Comparison of ENCODE assay signal across 13 cellular contexts in the genomic region with DNA sequence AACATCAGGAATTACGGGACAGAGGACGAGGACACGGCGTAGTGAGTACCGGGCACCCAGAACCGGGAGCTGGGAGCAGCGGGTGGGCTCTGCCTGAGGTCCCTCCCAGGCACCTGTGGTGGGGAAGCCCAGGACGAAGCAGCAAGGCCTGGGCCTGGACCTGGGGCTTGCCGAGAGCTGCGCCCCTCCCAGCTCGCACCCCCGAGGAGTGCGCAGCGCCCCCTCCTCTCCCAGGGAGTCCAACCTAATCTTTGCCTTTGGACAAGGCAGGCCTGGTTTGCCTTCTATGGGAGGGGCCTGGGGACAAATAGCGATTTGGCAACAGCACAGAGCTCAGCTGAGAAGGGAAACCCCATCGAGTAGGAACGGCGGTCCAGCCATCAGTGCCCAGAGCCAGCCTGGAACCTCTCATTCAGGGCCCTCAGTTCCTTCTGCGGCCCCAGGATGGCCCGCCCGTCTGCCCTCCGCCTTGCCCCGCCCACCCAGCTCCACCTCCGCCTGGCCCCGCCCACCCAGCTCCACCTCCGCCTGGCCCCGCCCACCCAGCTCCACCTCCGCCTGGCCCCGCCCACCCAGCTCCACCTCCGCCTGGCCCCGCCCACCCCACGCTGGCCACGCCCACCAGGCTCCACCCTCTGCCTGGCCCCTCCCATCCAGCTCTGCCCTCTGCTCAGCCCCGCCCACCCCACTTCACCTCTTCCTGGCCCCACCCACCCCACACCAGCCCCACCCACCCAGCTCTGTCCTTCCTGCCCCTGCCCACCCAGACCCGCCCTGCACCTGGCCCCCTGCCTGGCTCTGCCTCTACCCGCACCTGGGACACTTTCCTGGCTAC. TPM values are rescaled to one million over a fixed set of nuclear protein-coding genes. Genes with fewer than 3 reads are reported as not detected.
A peak's percentile ranks its signal among the peaks of the same experiment; 100 is the strongest.
DNase-seq lines count a peak whose midpoint lies in the region; ATAC-seq and TF ChIP-seq lines count a peak whose summit lies in the region.
"Had no signal": no experiment of that assay in that cellular context is flagged by ENCODE, and none has a peak within 500 bp of the region (broad histone marks: within the 10 kb centered on the region; RNA-seq: fewer than 3 reads in every experiment).

No MANE protein-coding gene starts in this region.

- no peak overlapping the region for H3K27ac Mint-ChIP-seq in activated CD8-positive, alpha-beta T cell treated with anti-CD3 and anti-CD28 coated beads for 36 hours
- H3K27ac Mint-ChIP-seq: CD4-positive, CD25-positive, alpha-beta regulatory T cell; T-cell had no signal

- POLR2A ChIA-PET in activated CD8-positive, alpha-beta T cell treated with anti-CD3 and anti-CD28 coated beads for 36 hours (lab: Charles Lee), result interaction anchor here (0.6 kb wide), 1 partner anchor 27 kb away, joined by 3 read pairs; no protein-coding TSS in a partner anchor

- H3K4me3 Mint-ChIP-seq in activated CD8-positive, alpha-beta T cell treated with anti-CD3 and anti-CD28 coated beads for 36 hours, result no peak overlapping the region
- H3K4me3 Mint-ChIP-seq: CD4-positive, CD25-positive, alpha-beta regulatory T cell; T-cell had no signal

- no peak overlapping the region for H3K4me3 ChIP-seq in left ventricle myocardium inferior
- H3K4me3 ChIP-seq in heart right ventricle, result no peak overlapping the region
- H3K4me3 ChIP-seq in upper lobe of left lung, result no peak overlapping the region
- H3K4me3 ChIP-seq: esophagus squamous epithelium, tibial artery had no signal

- peaks cover 14% of the 10 kb centered on the region for H3K27me3 Mint-ChIP-seq in activated CD8-positive, alpha-beta T cell treated with anti-CD3 and anti-CD28 coated beads for 36 hours

- no peak overlapping the region for H3K27ac ChIP-seq in left ventricle myocardium inferior (replicated peaks)
- no peak overlapping the region for H3K27ac ChIP-seq in heart right ventricle
- no peak overlapping the region for H3K27ac ChIP-seq in upper lobe of left lung
- H3K27ac ChIP-seq: esophagus squamous epithelium, tibial artery had no signal

- H3K27me3 ChIP-seq in left ventricle myocardium inferior (ENCODE audit: low read depth) (peaks cover 53% of the 10 kb centered on the region), heart right ventricle (peaks cover 0 to 44% (median 30%) of the 10 kb centered on the region in 7 donors), upper lobe of left lung (no peaks in the 10 kb centered on the region)

- peaks cover 4% of the 10 kb centered on the region for H3K4me1 ChIP-seq in left ventricle myocardium inferior
- H3K4me1 ChIP-seq in heart right ventricle, result peaks cover 0 to 6% (median 0%) of the 10 kb centered on the region in 9 donors
- peaks cover 0 to 3% (median 0%) of the 10 kb centered on the region in 4 donors for H3K4me1 ChIP-seq in upper lobe of left lung
- H3K4me1 ChIP-seq: esophagus squamous epithelium, tibial artery had no signal

- no peaks in the 10 kb centered on the region for H3K9me3 Mint-ChIP-seq in activated CD8-positive, alpha-beta T cell treated with anti-CD3 and anti-CD28 coated beads for 36 hours
- H3K9me3 Mint-ChIP-seq: T-cell had no signal

- no peak for TF ChIP-seq EP300 in upper lobe of left lung (IDR thresholded peaks at IDR 0.05)

- H3K36me3 ChIP-seq in left ventricle myocardium inferior (no peaks in the 10 kb centered on the region), heart right ventricle (no peaks in the 10 kb centered on the region), upper lobe of left lung (no peaks in the 10 kb centered on the region)
- H3K36me3 ChIP-seq: esophagus squamous epithelium, tibial artery had no signal

- H3K36me3 Mint-ChIP-seq in activated CD8-positive, alpha-beta T cell treated with anti-CD3 and anti-CD28 coated beads for 36 hours (ENCODE audit: low read depth), result no peaks in the 10 kb centered on the region
- H3K36me3 Mint-ChIP-seq: CD4-positive, CD25-positive, alpha-beta regulatory T cell; T-cell had no signal

- no peak for TF ChIP-seq POLR2A in upper lobe of left lung (IDR thresholded peaks at IDR 0.05)

- intact Hi-C loops in left ventricle myocardium inferior (cut with micrococcal nuclease), result no loop called here
- intact Hi-C loops in heart right ventricle (cut with DNase I), result loop anchor here in 5 of 10 donors (10.0 kb wide), 4 partner anchors 183 to 443 kb away; a partner anchor contains a TSS
- intact Hi-C loops in activated CD8-positive, alpha-beta T cell treated with anti-CD3 and anti-CD28 coated beads for 36 hours (cut with micrococcal nuclease), result no loop called here

- TF ChIP-seq CTCF in left ventricle myocardium inferior (IDR thresholded peaks at IDR 0.05; ENCODE audit: borderline replicate concordance) (no peak), heart right ventricle (IDR thresholded peaks at IDR 0.05) (no peak), upper lobe of left lung (IDR thresholded peaks at IDR 0.05) (no peak)
- TF ChIP-seq CTCF in activated CD8-positive, alpha-beta T cell treated with anti-CD3 and anti-CD28 coated beads for 36 hours (IDR thresholded peaks at IDR 0.05), result no peak

- H3K4me1 Mint-ChIP-seq in activated CD8-positive, alpha-beta T cell treated with anti-CD3 and anti-CD28 coated beads for 36 hours (ENCODE audit: low read depth), result peaks cover 5% of the 10 kb centered on the region

- CTCF ChIA-PET in activated CD8-positive, alpha-beta T cell treated with anti-CD3 and anti-CD28 coated beads for 36 hours (lab: Charles Lee), result interaction anchor here (1.3 kb wide), 1 partner anchor 16 kb away, joined by 4 read pairs; no protein-coding TSS in a partner anchor

- 82 to 89% methylated on average over 32 to 36 of the region's 36 CpGs for WGBS in heart right ventricle, 2 donors
- WGBS in upper lobe of left lung, 2 donors, result 87 to 96% methylated on average over 18 of the region's 36 CpGs

- ATAC-seq in heart right ventricle (no peak), upper lobe of left lung (ENCODE audit: low FRiP score in 2 of 2) (no peak), GM19035 (IDR thresholded peaks at IDR 0.05; ENCODE audit: unreplicated experiment) (no peak), HG03095 (IDR thresholded peaks at IDR 0.05; ENCODE audit: unreplicated experiment) (no peak)
- peak; percentile 78 for ATAC-seq in activated CD8-positive, alpha-beta T cell treated with anti-CD3 and anti-CD28 coated beads for 36 hours

- DNase-seq in left ventricle myocardium inferior, result peak; percentile 9
- DNase-seq in heart right ventricle, result no peak
- DNase-seq in activated CD8-positive, alpha-beta T cell treated with anti-CD3 and anti-CD28 coated beads for 36 hours, result peak; percentile 69
- peak; percentile 77 for DNase-seq in iPS-NIHi7 (ENCODE audit: extremely low spot score)
- peak; percentile 16 to 73 for DNase-seq in upper lobe of left lung
- no peak for DNase-seq in H4 (ENCODE audit: low spot score)
- DNase-seq: esophagus squamous epithelium had no signal

- H3K9me3 ChIP-seq in left ventricle myocardium inferior (replicated peaks) (no peaks in the 10 kb centered on the region), heart right ventricle (no peaks in the 10 kb centered on the region), upper lobe of left lung (peaks cover 0 to 4% (median 0%) of the 10 kb centered on the region in 4 donors)
- H3K9me3 ChIP-seq: esophagus squamous epithelium, tibial artery had no signal

RNA-seq across cellular contexts. Expression of a gene that starts 32.5 kb away (rescaled TPM):
- total RNA-seq in left ventricle myocardium inferior (0.11 TPM), heart right ventricle (under 1 TPM in 8 of 10 donors, not detected in 2; 0.04 to 0.88 (median 0.20) TPM), upper lobe of left lung (10 to 100 TPM in 4 of 6 donors, 1 to 10 TPM in 2; 7.1 to 30.3 (median 15.5) TPM)
- under 1 TPM in 1 of 2 donors, not detected in 1; 0.07 TPM for polyA plus RNA-seq in heart right ventricle
- total RNA-seq in activated CD8-positive, alpha-beta T cell treated with anti-CD3 and anti-CD28 coated beads for 36 hours, result not detected
- total RNA-seq in H4 (2014; rRNA removed; shearing (Covaris generic)), result 0.39 and 1.6 TPM in 2 replicates
- polyA plus RNA-seq: CD4-positive, CD25-positive, alpha-beta regulatory T cell had no signal

RNA-seq across cellular contexts. Expression of a gene that starts 39.8 kb away (rescaled TPM):
- total RNA-seq in left ventricle myocardium inferior, result not detected
- total RNA-seq in heart right ventricle, result under 1 TPM in 5 of 10 donors, not detected in 5; 0.09 to 0.21 (median 0.11) TPM
- under 1 TPM in 1 of 2 donors, not detected in 1; under 0.01 TPM for polyA plus RNA-seq in heart right ventricle
- not detected for total RNA-seq in activated CD8-positive, alpha-beta T cell treated with anti-CD3 and anti-CD28 coated beads for 36 hours
- total RNA-seq in upper lobe of left lung, result 1 to 10 TPM in 1 of 6 donors, under 1 TPM in 4, not detected in 1; 0.30 to 1.0 (median 0.39) TPM
- not detected in 2 replicates for total RNA-seq in H4 (2014; rRNA removed; shearing (Covaris generic))
- total RNA-seq: CD4-positive, CD25-positive, alpha-beta regulatory T cell; esophagus squamous epithelium; lower leg skin; T-cell had no signal
- polyA plus RNA-seq: CD4-positive, CD25-positive, alpha-beta regulatory T cell had no signal

Comparison
In these comparisons a context has a peak if more than half of its experiments do, and no peak if none do; other contexts are left out.
1. DNase-seq: peak in left ventricle myocardium inferior (single experiment), activated CD8-positive, alpha-beta T cell treated with anti-CD3 and anti-CD28 coated beads for 36 hours (single experiment), iPS-NIHi7 (single experiment) and upper lobe of left lung (2 of 2); none in heart right ventricle (0 of 2) and H4 (single experiment).